In the genomic region with DNA sequence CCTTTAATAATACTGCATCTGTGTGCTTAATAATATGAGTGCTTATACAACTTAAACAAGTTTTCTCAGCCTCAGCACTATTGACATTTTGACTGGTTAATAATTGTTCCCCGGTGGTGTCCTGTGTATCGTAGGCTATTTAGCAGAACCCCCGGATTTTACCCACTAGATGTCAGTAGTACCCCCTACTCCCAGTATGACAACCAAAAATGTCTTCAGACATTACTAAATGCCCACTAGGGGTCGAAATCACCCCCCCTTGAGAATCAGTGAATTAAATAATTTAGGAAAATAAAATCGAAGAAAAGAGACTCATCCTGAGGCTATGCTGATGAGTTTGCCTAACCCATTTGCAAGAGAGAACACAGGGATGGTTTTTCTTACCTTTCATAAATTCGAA, we compare ENCODE assay signal across 8 cellular contexts.
DNase-seq lines count a peak whose midpoint lies in the region; ATAC-seq and TF ChIP-seq lines count a peak whose summit lies in the region.

No MANE protein-coding gene starts in this region.

- no peak overlapping the region for H3K4me3 ChIP-seq in DND-41 (ENCODE audit: low read depth in 1 of 2, low read length in 2 of 2)

- in situ Hi-C loops in KBM-7 (cut with MboI; ENCODE audit: low pct_unique_long_range_greater_than_20kb, low sequenced_read_pairs): no loop called here

- peaks cover 2% of the 10 kb centered on the region for H3K9me3 ChIP-seq in DND-41 (ENCODE audit: insufficient read depth, low read length, severe bottlenecking)

- DNase-seq in DND-41 (no peak), KBM-7 (peak; percentile 64), erythroblast (lab: John Stamatoyannopoulos, UW) (peak; percentile 2 to 4), NCI-H345 (lab: John Stamatoyannopoulos, UW) (no peak), KG1 (lab: John Stamatoyannopoulos, UW) (no peak)
- no peak for DNase-seq in activated CD4-positive, alpha-beta T cell treated with anti-CD3 and anti-CD28 coated beads for 1 hour

- no peaks in the 10 kb centered on the region for H3K4me1 ChIP-seq in DND-41 (ENCODE audit: insufficient read depth, low read length)

- H3K27ac ChIP-seq in DND-41 (ENCODE audit: low read length): no peak overlapping the region

- ATAC-seq in DND-41 (ENCODE audit: insufficient read depth, low read depth): peak; percentile 22; the same call in 1 of the 3 replicates
- peak; percentile 87 for ATAC-seq in GM21423 (IDR thresholded peaks at IDR 0.05; ENCODE audit: unreplicated experiment)
- no peak for ATAC-seq in GM19328 (IDR thresholded peaks at IDR 0.05; ENCODE audit: unreplicated experiment)

- H3K79me2 ChIP-seq in DND-41 (ENCODE audit: insufficient read depth, low read length): no peaks in the 10 kb centered on the region

- H2AFZ ChIP-seq in DND-41 (ENCODE audit: low read depth, low read length): no peak overlapping the region

- H3K4me2 ChIP-seq in DND-41 (ENCODE audit: insufficient read depth, low read length): no peak overlapping the region

- no peak for TF ChIP-seq POLR2A in erythroblast (IDR thresholded peaks at IDR 0.05; ENCODE audit: low read length)

- H3K9ac ChIP-seq in DND-41 (ENCODE audit: low read depth, low read length): no peak overlapping the region

- H3K36me3 ChIP-seq in DND-41 (ENCODE audit: insufficient read depth, low read length): no peaks in the 10 kb centered on the region

- TF ChIP-seq CTCF in DND-41 (IDR thresholded peaks at IDR 0.05; ENCODE audit: borderline replicate concordance, extremely low read depth, low read length, poor library complexity, severe bottlenecking): peak; percentile 38

- H3K27me3 ChIP-seq in DND-41 (ENCODE audit: insufficient read depth, low read length, poor library complexity): no peaks in the 10 kb centered on the region

- H4K20me1 ChIP-seq in DND-41 (ENCODE audit: insufficient read depth, low read length): no peaks in the 10 kb centered on the region

Comparison
In these comparisons a context has a peak if more than half of its experiments do, and no peak if none do; other contexts are left out.
1. DNase-seq: peak in KBM-7 (single experiment) and erythroblast (2 of 2); none in DND-41 (single experiment), NCI-H345 (single experiment), activated CD4-positive, alpha-beta T cell treated with anti-CD3 and anti-CD28 coated beads for 1 hour (single experiment) and KG1 (single experiment).